24 cellular contexts compared by ENCODE assay signal in genomic region chr4:75817901-75818300, GRCh38.
"Had no signal": no experiment of that assay in that cellular context is flagged by ENCODE, and none has a peak within 500 bp of the region (broad histone marks: within the 10 kb centered on the region; RNA-seq: fewer than 3 reads in every experiment).

No MANE protein-coding gene starts in this region.

- H3K27ac ChIP-seq: colonic mucosa, epithelial cell of prostate, esophagus squamous epithelium, gastrocnemius medialis, heart right ventricle, left lung, lower lobe of right lung had no signal

- H3K4me1 ChIP-seq: colonic mucosa, esophagus squamous epithelium, left lung, lower lobe of right lung had no signal

- DNase-seq: colonic mucosa; cortex of kidney; effector CD8-positive, alpha-beta T cell; effector memory CD8-positive, alpha-beta T cell; endodermal cell; erythroblast; esophagus squamous epithelium; foreskin fibroblast; foreskin melanocyte; gastrocnemius medialis; glutamatergic neuron; head of caudate nucleus; heart right ventricle; hippocampal formation; left cardiac atrium; left lung; left ventricle myocardium superior; lower lobe of right lung; mesenchymal stem cell; naive thymus-derived CD4-positive, alpha-beta T cell had no signal

- H3K27ac Mint-ChIP-seq: dendritic cell treated with granulocyte-macrophage colony-stimulating factor and Interleukin-4, amounts not matched to agents 40 ng/mL and 50 ng/mL, for 4 days; effector memory CD8-positive, alpha-beta T cell; endodermal cell; mesothelial cell of epicardium; naive thymus-derived CD4-positive, alpha-beta T cell had no signal

- H3K9me3 Mint-ChIP-seq: dendritic cell treated with granulocyte-macrophage colony-stimulating factor and Interleukin-4, amounts not matched to agents 40 ng/mL and 50 ng/mL, for 4 days; effector memory CD8-positive, alpha-beta T cell; endodermal cell; naive thymus-derived CD4-positive, alpha-beta T cell had no signal

- ATAC-seq: effector memory CD8-positive, alpha-beta T cell; esophagus mucosa; gastrocnemius medialis; heart right ventricle; left cardiac atrium; left lung; left ventricle myocardium superior; lower lobe of right lung; naive thymus-derived CD4-positive, alpha-beta T cell had no signal

- H3K27me3 Mint-ChIP-seq: dendritic cell treated with granulocyte-macrophage colony-stimulating factor and Interleukin-4, amounts not matched to agents 40 ng/mL and 50 ng/mL, for 4 days; effector memory CD8-positive, alpha-beta T cell; naive thymus-derived CD4-positive, alpha-beta T cell had no signal

- H3K4me3 Mint-ChIP-seq: dendritic cell treated with granulocyte-macrophage colony-stimulating factor and Interleukin-4, amounts not matched to agents 40 ng/mL and 50 ng/mL, for 4 days; effector memory CD8-positive, alpha-beta T cell; endodermal cell; mesothelial cell of epicardium; naive thymus-derived CD4-positive, alpha-beta T cell had no signal

- H3K4me1 Mint-ChIP-seq: endodermal cell; mesothelial cell of epicardium; naive thymus-derived CD4-positive, alpha-beta T cell had no signal

- H3K4me3 ChIP-seq: colonic mucosa, esophagus squamous epithelium, gastrocnemius medialis, heart right ventricle, left lung, lower lobe of right lung had no signal

- H3K9me3 ChIP-seq: colonic mucosa, esophagus squamous epithelium, gastrocnemius medialis, heart right ventricle, left lung, lower lobe of right lung had no signal

- H3K27me3 ChIP-seq: colonic mucosa, esophagus squamous epithelium, gastrocnemius medialis, heart right ventricle, left lung had no signal
